ENCODE assay signal across 1 cellular context in genomic region chr12:43099691-43100163, GRCh38.
A peak's percentile ranks its signal among the peaks of the same experiment; 100 is the strongest.
TF ChIP-seq lines count a peak whose summit lies in the region.

No MANE protein-coding gene starts in this region.

TF ChIP-seq in HEK293, 187 proteins besides CTCF, POLR2A, EP300 and RAD21 (continued from another document and continues in another):
- no peak for TF ChIP-seq ZNF639 (tag by site-specific recombination; IDR thresholded peaks at IDR 0.05)
- TF ChIP-seq ZNF2 (tag by site-specific recombination; IDR thresholded peaks at IDR 0.05) = no peak
- TF ChIP-seq ZSCAN4 (tag by site-specific recombination; IDR thresholded peaks at IDR 0.05) = no peak
- no peak for TF ChIP-seq ZFP41 (tag by site-specific recombination; IDR thresholded peaks at IDR 0.05; ENCODE audit: borderline replicate concordance)
- peak; percentile 22; the same call in 1 of the 2 replicates for TF ChIP-seq ZFHX2 (tag by site-specific recombination; conservative IDR thresholded peaks at IDR 0.05)
- TF ChIP-seq OSR2 (tag by site-specific recombination; IDR thresholded peaks at IDR 0.05) = peak; percentile 16; the same call in 1 of the 2 replicates
- no peak for TF ChIP-seq ZNF776 (tag by site-specific recombination; IDR thresholded peaks at IDR 0.05; ENCODE audit: borderline replicate concordance)
- TF ChIP-seq ZNF280C (tag by site-specific recombination; IDR thresholded peaks at IDR 0.05) = no peak
- TF ChIP-seq ZNF155 (tag by site-specific recombination; IDR thresholded peaks at IDR 0.05) = no peak
- no peak for TF ChIP-seq RBAK (tag by site-specific recombination; IDR thresholded peaks at IDR 0.05)
- TF ChIP-seq YY1 (tag by site-specific recombination; IDR thresholded peaks at IDR 0.05) = no peak
- TF ChIP-seq ZNF133 (tag by site-specific recombination; IDR thresholded peaks at IDR 0.05) = no peak
- TF ChIP-seq ZNF248 (tag by site-specific recombination; IDR thresholded peaks at IDR 0.05) = no peak
- TF ChIP-seq ZSCAN18 (tag by site-specific recombination; IDR thresholded peaks at IDR 0.05) = no peak
- no peak for TF ChIP-seq ZNF26 (tag by site-specific recombination; IDR thresholded peaks at IDR 0.05)
- no peak for TF ChIP-seq ZNF175 (tag by site-specific recombination; IDR thresholded peaks at IDR 0.05)
- peak; percentile 76 for TF ChIP-seq ZNF18 (tag by site-specific recombination; IDR thresholded peaks at IDR 0.05)
- no peak for TF ChIP-seq ZNF404 (tag by site-specific recombination; IDR thresholded peaks at IDR 0.05)
- TF ChIP-seq ZXDB (tag by site-specific recombination; IDR thresholded peaks at IDR 0.05) = peak; percentile 62; the same call in 1 of the 2 replicates
- TF ChIP-seq ZNF19 (tag by site-specific recombination; IDR thresholded peaks at IDR 0.05; ENCODE audit: low read depth) = no peak
- TF ChIP-seq HIC1 (tag by site-specific recombination; IDR thresholded peaks at IDR 0.05) = peak; percentile 84
- no peak; the same call in 1 of the 2 replicates for TF ChIP-seq ZNF391 (tag by site-specific recombination; IDR thresholded peaks at IDR 0.05; ENCODE audit: borderline replicate concordance, low read depth)
- no peak for TF ChIP-seq ZNF792 (tag by site-specific recombination; IDR thresholded peaks at IDR 0.05)
- TF ChIP-seq ZFP37 (tag by site-specific recombination; IDR thresholded peaks at IDR 0.05) = no peak
- TF ChIP-seq KLF17 (tag by site-specific recombination; IDR thresholded peaks at IDR 0.05) = no peak
- no peak; the same call in 1 of the 2 replicates for TF ChIP-seq ZNF501 (tag by site-specific recombination; IDR thresholded peaks at IDR 0.05)
- TF ChIP-seq ZNF341 (tag by site-specific recombination; IDR thresholded peaks at IDR 0.05; ENCODE audit: low read depth) = no peak
- TF ChIP-seq ZBTB21 (tag by site-specific recombination; IDR thresholded peaks at IDR 0.05) = no peak
- TF ChIP-seq ZBTB10 (tag by site-specific recombination; IDR thresholded peaks at IDR 0.05) = no peak
- no peak for TF ChIP-seq ATF2 (tag by site-specific recombination; IDR thresholded peaks at IDR 0.05; ENCODE audit: low read depth)
- TF ChIP-seq ZNF600 (tag by site-specific recombination; IDR thresholded peaks at IDR 0.05) = no peak
- no peak for TF ChIP-seq ZNF580 (tag by site-specific recombination; IDR thresholded peaks at IDR 0.05)
- peak; percentile 69; the same call in 1 of the 2 replicates for TF ChIP-seq OVOL3 (tag by site-specific recombination; IDR thresholded peaks at IDR 0.05)
- peak; percentile 54; the same call in 1 of the 2 replicates for TF ChIP-seq ZEB2 (tag by site-specific recombination; IDR thresholded peaks at IDR 0.05)
- TF ChIP-seq ZNF791 (tag by site-specific recombination; IDR thresholded peaks at IDR 0.05) = no peak
- no peak for TF ChIP-seq ZNF146 (tag by site-specific recombination; IDR thresholded peaks at IDR 0.05)
- no peak for TF ChIP-seq ZNF239 (tag by site-specific recombination; IDR thresholded peaks at IDR 0.05)
- no peak for TF ChIP-seq ZNF449 (tag by site-specific recombination; IDR thresholded peaks at IDR 0.05)
- no peak for TF ChIP-seq ZNF416 (tag by site-specific recombination; IDR thresholded peaks at IDR 0.05)
- TF ChIP-seq YY2 (tag by site-specific recombination; IDR thresholded peaks at IDR 0.05) = no peak
